Comparison of ENCODE assay signal across 1 cellular context in genomic region chr14:104316723-104317499, GRCh38.
TF ChIP-seq lines count a peak whose summit lies in the region.

No MANE protein-coding gene starts in this region.

TF ChIP-seq in WTC11, 78 proteins besides CTCF, POLR2A, EP300 and RAD21 (continued from another document):
- TF ChIP-seq E2F1 (CRISPR knock-in tag; IDR thresholded peaks at IDR 0.05), result no peak
- no peak for TF ChIP-seq ZMAT4 (CRISPR knock-in tag; IDR thresholded peaks at IDR 0.05)
- TF ChIP-seq SP1 (CRISPR knock-in tag; conservative IDR thresholded peaks at IDR 0.05), result no peak
- no peak for TF ChIP-seq NR1H2 (CRISPR knock-in tag; IDR thresholded peaks at IDR 0.05)
- TF ChIP-seq IRF1 (CRISPR knock-in tag; IDR thresholded peaks at IDR 0.05), result no peak
- no peak for TF ChIP-seq ZNF416 (CRISPR knock-in tag; IDR thresholded peaks at IDR 0.05)
- no peak for TF ChIP-seq ZNF423 (CRISPR knock-in tag; IDR thresholded peaks at IDR 0.05)
- no peak for TF ChIP-seq ESRRA (CRISPR knock-in tag; IDR thresholded peaks at IDR 0.05; ENCODE audit: borderline replicate concordance)
